1 cellular context compared by ENCODE assay signal in genomic region chr7:2241580-2242540, GRCh38.
A peak's percentile ranks its signal among the peaks of the same experiment; 100 is the strongest.
TF ChIP-seq lines count a peak whose summit lies in the region.

Gene MRM2, minus strand, starts transcription at chr7:2242205. Its CDS starts 36 bp downstream, at chr7:2242169.
Gene NUDT1, plus strand, starts transcription at chr7:2242226. Its CDS starts 2,349 bp downstream, at chr7:2244575.

TF ChIP-seq in K562, 482 proteins besides CTCF, POLR2A, EP300 and RAD21 (continued from another document and continues in another):
- no peak for TF ChIP-seq ZNF407 (IDR thresholded peaks at IDR 0.05; ENCODE audit: low read depth)
- no peak for TF ChIP-seq PTTG1 (tag; IDR thresholded peaks at IDR 0.05; ENCODE audit: low read depth)
- TF ChIP-seq, protein P1, sequence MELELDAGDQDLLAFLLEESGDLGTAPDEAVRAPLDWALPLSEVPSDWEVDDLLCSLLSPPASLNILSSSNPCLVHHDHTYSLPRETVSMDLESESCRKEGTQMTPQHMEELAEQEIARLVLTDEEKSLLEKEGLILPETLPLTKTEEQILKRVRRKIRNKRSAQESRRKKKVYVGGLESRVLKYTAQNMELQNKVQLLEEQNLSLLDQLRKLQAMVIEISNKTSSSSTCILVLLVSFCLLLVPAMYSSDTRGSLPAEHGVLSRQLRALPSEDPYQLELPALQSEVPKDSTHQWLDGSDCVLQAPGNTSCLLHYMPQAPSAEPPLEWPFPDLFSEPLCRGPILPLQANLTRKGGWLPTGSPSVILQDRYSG (tag; conservative IDR thresholded peaks at IDR 0.05; ENCODE audit: low read depth), result no peak
- TF ChIP-seq, protein P2, sequence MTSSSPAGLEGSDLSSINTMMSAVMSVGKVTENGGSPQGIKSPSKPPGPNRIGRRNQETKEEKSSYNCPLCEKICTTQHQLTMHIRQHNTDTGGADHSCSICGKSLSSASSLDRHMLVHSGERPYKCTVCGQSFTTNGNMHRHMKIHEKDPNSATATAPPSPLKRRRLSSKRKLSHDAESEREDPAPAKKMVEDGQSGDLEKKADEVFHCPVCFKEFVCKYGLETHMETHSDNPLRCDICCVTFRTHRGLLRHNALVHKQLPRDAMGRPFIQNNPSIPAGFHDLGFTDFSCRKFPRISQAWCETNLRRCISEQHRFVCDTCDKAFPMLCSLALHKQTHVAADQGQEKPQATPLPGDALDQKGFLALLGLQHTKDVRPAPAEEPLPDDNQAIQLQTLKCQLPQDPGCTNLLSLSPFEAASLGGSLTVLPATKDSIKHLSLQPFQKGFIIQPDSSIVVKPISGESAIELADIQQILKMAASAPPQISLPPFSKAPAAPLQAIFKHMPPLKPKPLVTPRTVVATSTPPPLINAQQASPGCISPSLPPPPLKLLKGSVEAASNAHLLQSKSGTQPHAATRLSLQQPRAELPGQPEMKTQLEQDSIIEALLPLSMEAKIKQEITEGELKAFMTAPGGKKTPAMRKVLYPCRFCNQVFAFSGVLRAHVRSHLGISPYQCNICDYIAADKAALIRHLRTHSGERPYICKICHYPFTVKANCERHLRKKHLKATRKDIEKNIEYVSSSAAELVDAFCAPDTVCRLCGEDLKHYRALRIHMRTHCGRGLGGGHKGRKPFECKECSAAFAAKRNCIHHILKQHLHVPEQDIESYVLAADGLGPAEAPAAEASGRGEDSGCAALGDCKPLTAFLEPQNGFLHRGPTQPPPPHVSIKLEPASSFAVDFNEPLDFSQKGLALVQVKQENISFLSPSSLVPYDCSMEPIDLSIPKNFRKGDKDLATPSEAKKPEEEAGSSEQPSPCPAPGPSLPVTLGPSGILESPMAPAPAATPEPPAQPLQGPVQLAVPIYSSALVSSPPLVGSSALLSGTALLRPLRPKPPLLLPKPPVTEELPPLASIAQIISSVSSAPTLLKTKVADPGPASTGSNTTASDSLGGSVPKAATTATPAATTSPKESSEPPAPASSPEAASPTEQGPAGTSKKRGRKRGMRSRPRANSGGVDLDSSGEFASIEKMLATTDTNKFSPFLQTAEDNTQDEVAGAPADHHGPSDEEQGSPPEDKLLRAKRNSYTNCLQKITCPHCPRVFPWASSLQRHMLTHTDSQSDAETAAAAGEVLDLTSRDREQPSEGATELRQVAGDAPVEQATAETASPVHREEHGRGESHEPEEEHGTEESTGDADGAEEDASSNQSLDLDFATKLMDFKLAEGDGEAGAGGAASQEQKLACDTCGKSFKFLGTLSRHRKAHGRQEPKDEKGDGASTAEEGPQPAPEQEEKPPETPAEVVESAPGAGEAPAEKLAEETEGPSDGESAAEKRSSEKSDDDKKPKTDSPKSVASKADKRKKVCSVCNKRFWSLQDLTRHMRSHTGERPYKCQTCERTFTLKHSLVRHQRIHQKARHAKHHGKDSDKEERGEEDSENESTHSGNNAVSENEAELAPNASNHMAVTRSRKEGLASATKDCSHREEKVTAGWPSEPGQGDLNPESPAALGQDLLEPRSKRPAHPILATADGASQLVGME (CRISPR knock-in tag; IDR thresholded peaks at IDR 0.05), result no peak
- no peak for TF ChIP-seq HDAC8 (tag; IDR thresholded peaks at IDR 0.05)
- no peak for TF ChIP-seq CBFA2T2 (conservative IDR thresholded peaks at IDR 0.05)
- TF ChIP-seq ZNF696 (CRISPR knock-in tag; conservative IDR thresholded peaks at IDR 0.05), result no peak
- TF ChIP-seq FUS (optimal IDR thresholded peaks at IDR 0.05; ENCODE audit: low read depth, low read length), result peak; percentile 46
- no peak for TF ChIP-seq ZNF830 (CRISPR knock-in tag; IDR thresholded peaks at IDR 0.05)
- no peak for TF ChIP-seq ETS2 (tag; IDR thresholded peaks at IDR 0.05; ENCODE audit: borderline replicate concordance, poor library complexity, severe bottlenecking)
- no peak for TF ChIP-seq ZFP36 (IDR thresholded peaks at IDR 0.05; ENCODE audit: low read depth, low read length, partially characterized antibody)
- peak; percentile 40; the same call in 1 of the 2 replicates for TF ChIP-seq JUND (IDR thresholded peaks at IDR 0.05; ENCODE audit: borderline replicate concordance, low read depth, low read length)
- no peak for TF ChIP-seq JUND (tag; IDR thresholded peaks at IDR 0.05; ENCODE audit: borderline replicate concordance, low read depth, low read length)
- no peak for TF ChIP-seq HNRNPH1 (optimal IDR thresholded peaks at IDR 0.05; ENCODE audit: low read depth, low read length)
- no peak for TF ChIP-seq SMAD2 (IDR thresholded peaks at IDR 0.05; ENCODE audit: low read depth, low read length)
- TF ChIP-seq, protein P3, sequence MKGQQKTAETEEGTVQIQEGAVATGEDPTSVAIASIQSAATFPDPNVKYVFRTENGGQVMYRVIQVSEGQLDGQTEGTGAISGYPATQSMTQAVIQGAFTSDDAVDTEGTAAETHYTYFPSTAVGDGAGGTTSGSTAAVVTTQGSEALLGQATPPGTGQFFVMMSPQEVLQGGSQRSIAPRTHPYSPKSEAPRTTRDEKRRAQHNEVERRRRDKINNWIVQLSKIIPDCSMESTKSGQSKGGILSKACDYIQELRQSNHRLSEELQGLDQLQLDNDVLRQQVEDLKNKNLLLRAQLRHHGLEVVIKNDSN (CRISPR knock-in tag; IDR thresholded peaks at IDR 0.05), result peak; percentile 21; the same call in 1 of the 2 replicates
- no peak for TF ChIP-seq KLF1 (tag; IDR thresholded peaks at IDR 0.05)
- TF ChIP-seq ZNF263 (CRISPR knock-in tag; IDR thresholded peaks at IDR 0.05; ENCODE audit: borderline replicate concordance), result no peak
- TF ChIP-seq, protein P4, sequence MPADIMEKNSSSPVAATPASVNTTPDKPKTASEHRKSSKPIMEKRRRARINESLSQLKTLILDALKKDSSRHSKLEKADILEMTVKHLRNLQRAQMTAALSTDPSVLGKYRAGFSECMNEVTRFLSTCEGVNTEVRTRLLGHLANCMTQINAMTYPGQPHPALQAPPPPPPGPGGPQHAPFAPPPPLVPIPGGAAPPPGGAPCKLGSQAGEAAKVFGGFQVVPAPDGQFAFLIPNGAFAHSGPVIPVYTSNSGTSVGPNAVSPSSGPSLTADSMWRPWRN (IDR thresholded peaks at IDR 0.05; ENCODE audit: low read depth), result no peak
- no peak for TF ChIP-seq NCOA4 (IDR thresholded peaks at IDR 0.05; ENCODE audit: partially characterized antibody)
- 0 out of 2 replicates have a peak, but pooled peaks have one; percentile 54 for TF ChIP-seq RBM34 (IDR thresholded peaks at IDR 0.05; ENCODE audit: borderline replicate concordance, insufficient read depth, low read length)
- TF ChIP-seq NELFE (IDR thresholded peaks at IDR 0.05; ENCODE audit: insufficient read depth, insufficient read length), result no peak
- TF ChIP-seq, protein P5, sequence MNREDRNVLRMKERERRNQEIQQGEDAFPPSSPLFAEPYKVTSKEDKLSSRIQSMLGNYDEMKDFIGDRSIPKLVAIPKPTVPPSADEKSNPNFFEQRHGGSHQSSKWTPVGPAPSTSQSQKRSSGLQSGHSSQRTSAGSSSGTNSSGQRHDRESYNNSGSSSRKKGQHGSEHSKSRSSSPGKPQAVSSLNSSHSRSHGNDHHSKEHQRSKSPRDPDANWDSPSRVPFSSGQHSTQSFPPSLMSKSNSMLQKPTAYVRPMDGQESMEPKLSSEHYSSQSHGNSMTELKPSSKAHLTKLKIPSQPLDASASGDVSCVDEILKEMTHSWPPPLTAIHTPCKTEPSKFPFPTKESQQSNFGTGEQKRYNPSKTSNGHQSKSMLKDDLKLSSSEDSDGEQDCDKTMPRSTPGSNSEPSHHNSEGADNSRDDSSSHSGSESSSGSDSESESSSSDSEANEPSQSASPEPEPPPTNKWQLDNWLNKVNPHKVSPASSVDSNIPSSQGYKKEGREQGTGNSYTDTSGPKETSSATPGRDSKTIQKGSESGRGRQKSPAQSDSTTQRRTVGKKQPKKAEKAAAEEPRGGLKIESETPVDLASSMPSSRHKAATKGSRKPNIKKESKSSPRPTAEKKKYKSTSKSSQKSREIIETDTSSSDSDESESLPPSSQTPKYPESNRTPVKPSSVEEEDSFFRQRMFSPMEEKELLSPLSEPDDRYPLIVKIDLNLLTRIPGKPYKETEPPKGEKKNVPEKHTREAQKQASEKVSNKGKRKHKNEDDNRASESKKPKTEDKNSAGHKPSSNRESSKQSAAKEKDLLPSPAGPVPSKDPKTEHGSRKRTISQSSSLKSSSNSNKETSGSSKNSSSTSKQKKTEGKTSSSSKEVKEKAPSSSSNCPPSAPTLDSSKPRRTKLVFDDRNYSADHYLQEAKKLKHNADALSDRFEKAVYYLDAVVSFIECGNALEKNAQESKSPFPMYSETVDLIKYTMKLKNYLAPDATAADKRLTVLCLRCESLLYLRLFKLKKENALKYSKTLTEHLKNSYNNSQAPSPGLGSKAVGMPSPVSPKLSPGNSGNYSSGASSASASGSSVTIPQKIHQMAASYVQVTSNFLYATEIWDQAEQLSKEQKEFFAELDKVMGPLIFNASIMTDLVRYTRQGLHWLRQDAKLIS (CRISPR knock-in tag; IDR thresholded peaks at IDR 0.05), result peak; percentile 71; the same call in 1 of the 2 replicates
- TF ChIP-seq HOXB6 (CRISPR knock-in tag; IDR thresholded peaks at IDR 0.05; ENCODE audit: borderline replicate concordance), result no peak
- TF ChIP-seq ZNF583 (CRISPR knock-in tag; IDR thresholded peaks at IDR 0.05), result no peak
- TF ChIP-seq, protein P6, sequence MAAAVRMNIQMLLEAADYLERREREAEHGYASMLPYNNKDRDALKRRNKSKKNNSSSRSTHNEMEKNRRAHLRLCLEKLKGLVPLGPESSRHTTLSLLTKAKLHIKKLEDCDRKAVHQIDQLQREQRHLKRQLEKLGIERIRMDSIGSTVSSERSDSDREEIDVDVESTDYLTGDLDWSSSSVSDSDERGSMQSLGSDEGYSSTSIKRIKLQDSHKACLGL (CRISPR knock-in tag; IDR thresholded peaks at IDR 0.05; ENCODE audit: borderline replicate concordance, poor library complexity, severe bottlenecking), result no peak
- TF ChIP-seq, protein P7, sequence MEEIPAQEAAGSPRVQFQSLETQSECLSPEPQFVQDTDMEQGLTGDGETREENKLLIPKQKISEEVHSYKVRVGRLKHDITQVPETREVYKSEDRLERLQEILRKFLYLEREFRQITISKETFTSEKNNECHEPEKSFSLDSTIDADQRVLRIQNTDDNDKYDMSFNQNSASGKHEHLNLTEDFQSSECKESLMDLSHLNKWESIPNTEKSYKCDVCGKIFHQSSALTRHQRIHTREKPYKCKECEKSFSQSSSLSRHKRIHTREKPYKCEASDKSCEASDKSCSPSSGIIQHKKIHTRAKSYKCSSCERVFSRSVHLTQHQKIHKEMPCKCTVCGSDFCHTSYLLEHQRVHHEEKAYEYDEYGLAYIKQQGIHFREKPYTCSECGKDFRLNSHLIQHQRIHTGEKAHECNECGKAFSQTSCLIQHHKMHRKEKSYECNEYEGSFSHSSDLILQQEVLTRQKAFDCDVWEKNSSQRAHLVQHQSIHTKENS (CRISPR knock-in tag; IDR thresholded peaks at IDR 0.05), result no peak
- no peak for TF ChIP-seq THRA (IDR thresholded peaks at IDR 0.05)
- TF ChIP-seq TCF7 (IDR thresholded peaks at IDR 0.05; ENCODE audit: borderline replicate concordance), result no peak
- no peak for TF ChIP-seq TGIF2 (CRISPR knock-in tag; IDR thresholded peaks at IDR 0.05)
- TF ChIP-seq RB1 (IDR thresholded peaks at IDR 0.05; ENCODE audit: low read depth), result peak; percentile 97
- TF ChIP-seq ZKSCAN8 (CRISPR knock-in tag; IDR thresholded peaks at IDR 0.05), result no peak
- no peak for TF ChIP-seq KLF13 (tag; IDR thresholded peaks at IDR 0.05; ENCODE audit: borderline replicate concordance, low read depth)
